In the genomic region with DNA sequence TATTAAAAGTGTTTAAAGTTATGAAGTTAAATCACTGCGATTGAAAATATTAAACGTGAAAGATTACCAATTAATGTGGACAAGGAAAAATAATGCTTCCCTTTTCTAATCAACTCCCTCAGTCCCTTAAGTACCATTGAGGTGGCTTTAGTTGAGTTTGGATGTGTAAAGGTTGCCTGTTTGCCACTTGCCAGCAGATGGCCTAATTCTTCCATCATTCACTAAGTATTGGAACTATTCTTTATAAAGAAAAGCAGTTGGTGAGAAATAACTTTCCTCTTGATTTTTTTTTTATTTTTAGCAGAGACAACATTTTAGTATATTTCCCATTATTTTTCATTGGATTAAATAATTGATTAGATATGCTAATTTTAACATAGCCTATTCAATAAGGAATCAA, we compare ENCODE assay signal across 10 cellular contexts.
A peak's percentile ranks its signal among the peaks of the same experiment; 100 is the strongest.
DNase-seq lines count a peak whose midpoint lies in the region; ATAC-seq and TF ChIP-seq lines count a peak whose summit lies in the region.
"Had no signal": no experiment of that assay in that cellular context is flagged by ENCODE, and none has a peak within 500 bp of the region (broad histone marks: within the 10 kb centered on the region; RNA-seq: fewer than 3 reads in every experiment).

No MANE protein-coding gene starts in this region.

- no peak overlapping the region for H3K27ac ChIP-seq in C4-2B
- H3K27ac ChIP-seq in GM23338 (ENCODE audit: low read depth) = no peak overlapping the region
- no peak overlapping the region for H3K27ac ChIP-seq in RWPE2 (ENCODE audit: poor library complexity, severe bottlenecking)

- peak; percentile 74 for ATAC-seq in GM23338
- ATAC-seq in RWPE2 (ENCODE audit: low read depth) = no peak; the same call in 2 of the 3 replicates
- ATAC-seq in stimulated activated naive CD8-positive, alpha-beta T cell treated with anti-CD3 and anti-CD28 coated beads, Interleukin-15, amount 100 ng/mL, for 72 hours = no peak

- TF ChIP-seq CTCF in C4-2B (conservative IDR thresholded peaks at IDR 0.05) (peak; percentile 37), GM23338 (conservative IDR thresholded peaks at IDR 0.05; ENCODE audit: low read depth in 2 of 2) (peak; percentile 74), RWPE2 (IDR thresholded peaks at IDR 0.05; ENCODE audit: poor library complexity, severe bottlenecking) (peak; percentile 55)

- H3K27me3 Mint-ChIP-seq in GM23338 (ENCODE audit: insufficient read depth, low read depth, poor library complexity) = no peaks in the 10 kb centered on the region
- H3K27me3 Mint-ChIP-seq in stimulated activated naive CD8-positive, alpha-beta T cell treated with anti-CD3 and anti-CD28 coated beads, Interleukin-15, amount 100 ng/mL, for 72 hours = no peaks in the 10 kb centered on the region

- no peaks in the 10 kb centered on the region for H3K36me3 Mint-ChIP-seq in GM23338 (ENCODE audit: low read depth)

- H4K20me1 ChIP-seq in GM23338 (replicated peaks; ENCODE audit: insufficient read depth) = no peaks in the 10 kb centered on the region

- no peak overlapping the region for H3K4me3 Mint-ChIP-seq in GM23338
- no peak overlapping the region for H3K4me3 Mint-ChIP-seq in stimulated activated naive CD8-positive, alpha-beta T cell treated with anti-CD3 and anti-CD28 coated beads, Interleukin-15, amount 100 ng/mL, for 72 hours

- H3K36me3 ChIP-seq in GM23338 (ENCODE audit: insufficient read depth) (no peaks in the 10 kb centered on the region), RWPE2 (ENCODE audit: low read depth) (no peaks in the 10 kb centered on the region)

- no peaks in the 10 kb centered on the region for H3K27me3 ChIP-seq in GM23338 (ENCODE audit: insufficient read depth)
- no peaks in the 10 kb centered on the region for H3K27me3 ChIP-seq in RWPE2 (ENCODE audit: insufficient read depth, poor library complexity, severe bottlenecking)

- H2AFZ ChIP-seq in GM23338 = no peak overlapping the region

- no peaks in the 10 kb centered on the region for H3F3A ChIP-seq in GM23338 (replicated peaks; ENCODE audit: low read depth)

- no peak overlapping the region for H3K4me2 ChIP-seq in GM23338

- DNase-seq in GM23338 (ENCODE audit: low spot score) (peak; percentile 61), RWPE2 (ENCODE audit: low spot score) (no peak), inferior parietal cortex (ENCODE audit: extremely low spot score) (peak; percentile 66), activated gamma-delta T cell (lab: John Stamatoyannopoulos, UW) (no peak), NCI-H128 (lab: John Stamatoyannopoulos, UW; ENCODE audit: unreplicated experiment) (no peak)
- no peak for DNase-seq in stimulated activated CD4-positive, alpha-beta T cell treated with anti-CD3 and anti-CD28 coated beads, Interleukin-4, amount 100 ng/mL, for 1 hour
- DNase-seq in stimulated activated naive CD8-positive, alpha-beta T cell treated with anti-CD3 and anti-CD28 coated beads, Interleukin-15, amount 100 ng/mL, for 72 hours = no peak
- DNase-seq: activated naive CD4-positive, alpha-beta T cell; stimulated activated CD4-positive, alpha-beta T cell treated with anti-CD3 and anti-CD28 coated beads, Interleukin-15, amount 100 ng/mL, for 24 hours had no signal

- no peaks in the 10 kb centered on the region for H3K79me2 ChIP-seq in GM23338 (replicated peaks; ENCODE audit: insufficient read depth)

- no peaks in the 10 kb centered on the region for H3K9me3 ChIP-seq in RWPE2 (ENCODE audit: severe bottlenecking)

- no peak overlapping the region for H3K4me3 ChIP-seq in GM23338
- no peak overlapping the region for H3K4me3 ChIP-seq in RWPE2 (ENCODE audit: severe bottlenecking)

- no peaks in the 10 kb centered on the region; the same call in 2 of the 3 replicates for H3K4me1 Mint-ChIP-seq in GM23338
- no peaks in the 10 kb centered on the region for H3K4me1 Mint-ChIP-seq in stimulated activated naive CD8-positive, alpha-beta T cell treated with anti-CD3 and anti-CD28 coated beads, Interleukin-15, amount 100 ng/mL, for 72 hours

- H3K4me1 ChIP-seq in GM23338 (ENCODE audit: insufficient read depth) = 0 out of 2 replicates have a peak, but pooled peaks cover 4% of the 10 kb centered on the region
- H3K4me1 ChIP-seq in RWPE2 (ENCODE audit: insufficient read depth, poor library complexity, severe bottlenecking) = no peaks in the 10 kb centered on the region

- no peaks in the 10 kb centered on the region for H3K9me3 Mint-ChIP-seq in GM23338
- no peaks in the 10 kb centered on the region for H3K9me3 Mint-ChIP-seq in stimulated activated naive CD8-positive, alpha-beta T cell treated with anti-CD3 and anti-CD28 coated beads, Interleukin-15, amount 100 ng/mL, for 72 hours

- no peak overlapping the region for H3K27ac Mint-ChIP-seq in GM23338
- no peak overlapping the region for H3K27ac Mint-ChIP-seq in stimulated activated naive CD8-positive, alpha-beta T cell treated with anti-CD3 and anti-CD28 coated beads, Interleukin-15, amount 100 ng/mL, for 72 hours

- H3K9me2 ChIP-seq in GM23338 (ENCODE audit: insufficient read depth) = no peaks in the 10 kb centered on the region

TF ChIP-seq in GM23338, 12 proteins besides CTCF, POLR2A, EP300 and RAD21 (continues in another document):
- TF ChIP-seq NANOG (IDR thresholded peaks at IDR 0.05; ENCODE audit: borderline replicate concordance) = no peak
- no peak for TF ChIP-seq CREB1 (CRISPR knock-in tag; IDR thresholded peaks at IDR 0.05; ENCODE audit: low read depth)
- no peak for TF ChIP-seq REST (IDR thresholded peaks at IDR 0.05; ENCODE audit: unreplicated experiment)
- TF ChIP-seq STAT1 (IDR thresholded peaks at IDR 0.05; ENCODE audit: unreplicated experiment) = no peak
- TF ChIP-seq EZH2phosphoT487 (IDR thresholded peaks at IDR 0.05; ENCODE audit: unreplicated experiment) = no peak
- no peak for TF ChIP-seq ETS1 (IDR thresholded peaks at IDR 0.05)
- no peak for TF ChIP-seq JUNB (IDR thresholded peaks at IDR 0.05; ENCODE audit: unreplicated experiment)
- TF ChIP-seq EZH2 (IDR thresholded peaks at IDR 0.05; ENCODE audit: low read depth, unreplicated experiment) = no peak

Comparison
In these comparisons a context has a peak if more than half of its experiments do, and no peak if none do; other contexts are left out.
1. DNase-seq: peak in GM23338 (single experiment) and inferior parietal cortex (single experiment); none in RWPE2 (single experiment), stimulated activated CD4-positive, alpha-beta T cell treated with anti-CD3 and anti-CD28 coated beads, Interleukin-4, amount 100 ng/mL, for 1 hour (single experiment), activated gamma-delta T cell (single experiment), NCI-H128 (single experiment) and stimulated activated naive CD8-positive, alpha-beta T cell treated with anti-CD3 and anti-CD28 coated beads, Interleukin-15, amount 100 ng/mL, for 72 hours (0 of 2).
2. Peak in every context shown above with its lines, with median percentiles within 50 percentile points of each other: CTCF ChIP-seq.